17 cellular contexts compared by ENCODE assay signal in genomic region chr10:22542773-22543172, GRCh38.
A peak's percentile ranks its signal among the peaks of the same experiment; 100 is the strongest.
DNase-seq lines count a peak whose midpoint lies in the region; ATAC-seq and TF ChIP-seq lines count a peak whose summit lies in the region.
"Had no signal": no experiment of that assay in that cellular context is flagged by ENCODE, and none has a peak within 500 bp of the region (broad histone marks: within the 10 kb centered on the region; RNA-seq: fewer than 3 reads in every experiment).

No MANE protein-coding gene starts in this region.

- H3K4me3 Mint-ChIP-seq in MCF 10A (ENCODE audit: unreplicated experiment) (no peak overlapping the region), T-helper 17 cell (peak overlapping the region; percentile 2), progenitor cell of endocrine pancreas (ENCODE audit: low read depth) (no peak overlapping the region)
- H3K4me3 Mint-ChIP-seq: H9 had no signal

- H3K4me1 ChIP-seq in mammary epithelial cell (ENCODE audit: insufficient read depth, low read length) (no peaks in the 10 kb centered on the region), heart right ventricle (peaks cover 0 to 21% (median 2%) of the 10 kb centered on the region in 9 donors), mesendoderm (ENCODE audit: control insufficient read depth, low read depth, low read length) (no peaks in the 10 kb centered on the region)
- H3K4me1 ChIP-seq: A549, Caco-2, Peyer's patch had no signal

- in situ Hi-C loops in mammary epithelial cell (cut with MboI; ENCODE audit: low sequenced_read_pairs in 2 of 2) = no loop called here

- H3K27ac ChIP-seq in mammary epithelial cell (ENCODE audit: insufficient read depth, low read depth, low read length) (no peak overlapping the region), heart right ventricle (no peak overlapping the region), mesendoderm (ENCODE audit: low read depth, low read length) (no peak overlapping the region)
- H3K27ac ChIP-seq: A549, C4-2B, Peyer's patch had no signal

- CTCF ChIA-PET in MCF 10A (lab: Yijun Ruan, JAX) = no interaction called here
- CTCF ChIA-PET in mammary epithelial cell (lab: Charles Lee; ENCODE audit: low non-redundant PET) = no interaction called here

- 82% methylated on average over 6 of the region's 7 CpGs for WGBS in mammary epithelial cell (ENCODE audit: low coverage, missing lambda C conversion rate)
- 49 to 66% methylated on average over 7 of the region's 7 CpGs for WGBS in heart right ventricle, 2 donors
- no CpG with 5 or more reads among the region's 7 CpGs for WGBS in mesendoderm (ENCODE audit: extremely low coverage, insufficient coverage, low lambda C conversion rate)

- H3K4me3 ChIP-seq in mammary epithelial cell (replicated peaks in 1 of 3; ENCODE audit: insufficient read depth in 1 of 3, low read depth in 2 of 3, low read length in 3 of 3) = no peak overlapping the region
- no peak overlapping the region for H3K4me3 ChIP-seq in heart right ventricle
- H3K4me3 ChIP-seq in mesendoderm (ENCODE audit: low read length) = no peak overlapping the region
- H3K4me3 ChIP-seq: A549, Peyer's patch had no signal

- H3K9ac ChIP-seq in mammary epithelial cell (ENCODE audit: insufficient read depth, low read length) (no peak overlapping the region), mesendoderm (ENCODE audit: low read length) (no peak overlapping the region)

- peaks cover 19% of the 10 kb centered on the region for H3K36me3 Mint-ChIP-seq in MCF 10A (ENCODE audit: insufficient read depth, unreplicated experiment)
- peaks cover 14% of the 10 kb centered on the region for H3K36me3 Mint-ChIP-seq in T-helper 17 cell (ENCODE audit: low read depth)
- peaks cover 19% of the 10 kb centered on the region for H3K36me3 Mint-ChIP-seq in progenitor cell of endocrine pancreas (ENCODE audit: insufficient read depth)

- H2BK15ac ChIP-seq in mesendoderm (replicated peaks; ENCODE audit: low read depth) = no peak overlapping the region

- H3K4ac ChIP-seq in mesendoderm (ENCODE audit: low read depth, low read length) = no peak overlapping the region

- TF ChIP-seq CTCF in MCF 10A (IDR thresholded peaks at IDR 0.05; ENCODE audit: unreplicated experiment) (no peak), mammary epithelial cell (conservative IDR thresholded peaks at IDR 0.05 in 1 of 2, IDR thresholded peaks at IDR 0.05 in 1 of 2; ENCODE audit: extremely low read depth in 1 of 2, insufficient read depth in 1 of 2, low read depth in 1 of 2, low read length in 2 of 2) (no peak), heart right ventricle (IDR thresholded peaks at IDR 0.05) (no peak), progenitor cell of endocrine pancreas (IDR thresholded peaks at IDR 0.05; ENCODE audit: unreplicated experiment) (no peak)

- no peak overlapping the region for H3K18ac ChIP-seq in mesendoderm (ENCODE audit: low read length)

- H3K27me3 ChIP-seq in mammary epithelial cell (ENCODE audit: insufficient read depth, low read length) = no peaks in the 10 kb centered on the region
- no peaks in the 10 kb centered on the region for H3K27me3 ChIP-seq in heart right ventricle
- H3K27me3 ChIP-seq in mesendoderm (ENCODE audit: insufficient read depth, low read length, poor library complexity) = no peaks in the 10 kb centered on the region
- H3K27me3 ChIP-seq: Peyer's patch had no signal

- ATAC-seq in T-helper 17 cell = no peak
- ATAC-seq in heart right ventricle = peak in 5 of 8 donors; percentile 36 to 71 (median 57)
- ATAC-seq: A549 had no signal

- H3K27me3 Mint-ChIP-seq in MCF 10A (ENCODE audit: insufficient read depth, unreplicated experiment) (no peaks in the 10 kb centered on the region), T-helper 17 cell (no peaks in the 10 kb centered on the region), progenitor cell of endocrine pancreas (no peaks in the 10 kb centered on the region)

- H4K20me1 ChIP-seq in mammary epithelial cell (ENCODE audit: insufficient read depth, low read length) = no peaks in the 10 kb centered on the region

- DNase-seq in MCF 10A (ENCODE audit: unreplicated experiment) = no peak
- DNase-seq in mammary epithelial cell = no peak
- DNase-seq in T-helper 17 cell = no peak
- DNase-seq in heart right ventricle = no peak
- DNase-seq in progenitor cell of endocrine pancreas (ENCODE audit: low spot score, unreplicated experiment) = no peak
- no peak for DNase-seq in mesendoderm
- DNase-seq in kidney tubule cell (ENCODE audit: low spot score) = no peak
- DNase-seq in activated T-cell treated with anti-CD3 and anti-CD28 coated beads for 4 hours = no peak
- DNase-seq: Caco-2, H9, Kasumi-1, NCI-H2029, NCI-H2171 treated with DMSO at 0.1 percent for 48 hours, NCI-H82, Peyer's patch had no signal

- H3K79me1 ChIP-seq in mesendoderm (ENCODE audit: low read length) = no peaks in the 10 kb centered on the region

- no peak overlapping the region for H3K4me2 ChIP-seq in mammary epithelial cell (ENCODE audit: insufficient read depth, low read depth, low read length)
- no peak overlapping the region for H3K4me2 ChIP-seq in mesendoderm (ENCODE audit: low read length)
- H3K4me2 ChIP-seq: A549 had no signal

- H3K36me3 ChIP-seq in mammary epithelial cell (ENCODE audit: insufficient read depth, low read length) (peaks cover 3% of the 10 kb centered on the region), heart right ventricle (peaks cover 0 to 97% (median 10%) of the 10 kb centered on the region in 9 donors), mesendoderm (ENCODE audit: control insufficient read depth, insufficient read depth, low read length) (no peaks in the 10 kb centered on the region)

- no peak overlapping the region for H2AK5ac ChIP-seq in mesendoderm (ENCODE audit: low read length)

- no peaks in the 10 kb centered on the region for H3K4me1 Mint-ChIP-seq in MCF 10A (ENCODE audit: insufficient read depth, unreplicated experiment)
- H3K4me1 Mint-ChIP-seq in T-helper 17 cell = peaks cover 11% of the 10 kb centered on the region
- no peaks in the 10 kb centered on the region for H3K4me1 Mint-ChIP-seq in progenitor cell of endocrine pancreas (ENCODE audit: low read depth)
- H3K4me1 Mint-ChIP-seq: H9 had no signal

- BruUV-seq in MCF 10A (replicated peaks; lab: Mats Ljungman, UMichigan) (no TSS peak), mammary epithelial cell (replicated peaks; lab: Mats Ljungman, UMichigan) (no TSS peak)

- H3K23ac ChIP-seq in mesendoderm (ENCODE audit: low read length) = no peak overlapping the region

- H3K27ac Mint-ChIP-seq in MCF 10A (ENCODE audit: low read depth, unreplicated experiment) (peak overlapping the region; percentile 27), T-helper 17 cell (peak overlapping the region; percentile 14), progenitor cell of endocrine pancreas (peak overlapping the region; percentile 57)

- H3K9me3 Mint-ChIP-seq in MCF 10A (ENCODE audit: unreplicated experiment) = no peaks in the 10 kb centered on the region
- no peaks in the 10 kb centered on the region for H3K9me3 Mint-ChIP-seq in progenitor cell of endocrine pancreas (ENCODE audit: low read depth)
- H3K9me3 Mint-ChIP-seq: H9 had no signal

- no peak overlapping the region for H2BK5ac ChIP-seq in mesendoderm (ENCODE audit: low read length)

- H3K9me3 ChIP-seq in mammary epithelial cell (replicated peaks; ENCODE audit: insufficient read depth, low read length) (no peaks in the 10 kb centered on the region), T-helper 17 cell (ENCODE audit: control insufficient read depth, low read length, poor library complexity, severe bottlenecking) (no peaks in the 10 kb centered on the region), heart right ventricle (no peaks in the 10 kb centered on the region)
- H3K9me3 ChIP-seq: A549, Caco-2, Peyer's patch had no signal

- no peak overlapping the region for H4K8ac ChIP-seq in mesendoderm (ENCODE audit: low read depth, low read length)

- POLR2A ChIA-PET in MCF 10A (lab: Yijun Ruan, JAX) = interaction anchor here (0.6 kb wide), 1 partner anchor 103 kb away, joined by 3 read pairs; no protein-coding TSS in a partner anchor

- dilution Hi-C loops in mammary epithelial cell (cut with HindIII; ENCODE audit: low sequenced_read_pairs) = no loop called here

- H2BK120ac ChIP-seq in mesendoderm (ENCODE audit: low read depth, low read length) = no peak overlapping the region

- no peak overlapping the region for H4K5ac ChIP-seq in mesendoderm (ENCODE audit: low read length)

- H3K79me2 ChIP-seq in mammary epithelial cell (ENCODE audit: insufficient read depth, low read length) = no peaks in the 10 kb centered on the region
- H3K79me2 ChIP-seq in mesendoderm (ENCODE audit: control insufficient read depth, insufficient read depth, low read length) = no peaks in the 10 kb centered on the region

- no peak overlapping the region for H2AFZ ChIP-seq in mammary epithelial cell (ENCODE audit: low read depth, low read length)

- H3K56ac ChIP-seq in mesendoderm (ENCODE audit: low read length) = no peak overlapping the region

- intact Hi-C loops in MCF 10A (cut with micrococcal nuclease) = no loop called here
- intact Hi-C loops in mammary epithelial cell (cut with micrococcal nuclease) = no loop called here
- intact Hi-C loops in heart right ventricle (cut with DNase I) = no loop called here
